In the genomic region with DNA sequence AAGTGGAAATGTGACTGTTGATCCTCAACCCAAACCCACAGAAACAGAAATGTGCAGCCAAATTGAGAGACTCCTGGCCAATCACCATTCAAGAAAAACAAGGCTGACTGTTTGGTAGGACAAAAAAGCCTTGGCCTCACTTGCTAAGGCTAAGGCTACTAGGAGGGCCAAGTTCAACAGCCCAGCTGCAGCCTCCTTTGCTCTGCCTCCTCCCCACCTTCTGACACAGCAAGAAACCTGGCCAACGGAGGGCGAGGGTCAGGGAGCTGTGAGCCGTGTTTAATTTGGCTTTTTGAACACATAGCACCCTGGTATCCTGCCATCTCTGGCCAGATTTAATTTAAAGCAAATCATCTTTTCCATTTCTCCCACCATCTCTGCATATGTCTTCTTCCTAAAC, we compare ENCODE assay signal across 23 cellular contexts.
"Had no signal": no experiment of that assay in that cellular context is flagged by ENCODE, and none has a peak within 500 bp of the region (broad histone marks: within the 10 kb centered on the region; RNA-seq: fewer than 3 reads in every experiment).

No MANE protein-coding gene starts in this region.

- H3K4me3 ChIP-seq: breast epithelium, esophagus muscularis mucosa, heart right ventricle, psoas muscle, suprapubic skin, transverse colon, uterus had no signal

- ATAC-seq: foreskin keratinocyte; naive thymus-derived CD8-positive, alpha-beta T cell; psoas muscle; stimulated activated naive B cell treated with anti-CD40 and anti-IgM and Interleukin-4, amounts not matched to agents 10 μg/mL and 1 μg/mL and 100 μg/mL, for 72 hours had no signal

- H3K27ac ChIP-seq: esophagus muscularis mucosa, foreskin keratinocyte, heart right ventricle, parathyroid adenoma, psoas muscle, suprapubic skin, transverse colon, uterus had no signal

- H3K9ac ChIP-seq: parathyroid adenoma had no signal

- H3K4me1 ChIP-seq: breast epithelium, parathyroid adenoma, psoas muscle, uterus had no signal

- H3K27me3 ChIP-seq: breast epithelium, esophagus muscularis mucosa, suprapubic skin, transverse colon, uterus had no signal

- DNase-seq: activated CD4-positive, alpha-beta memory T cell treated with anti-CD3 and anti-CD28 coated beads, Interleukin-2, amount 10 ng/mL, durations not matched to agents 7 days and 5 days; activated CD4-positive, alpha-beta T cell treated with anti-CD3 and anti-CD28 coated beads for 1 hour; activated CD4-positive, alpha-beta T cell treated with anti-CD3 and anti-CD28 coated beads, Interleukin-2, amount 10 ng/mL, durations not matched to agents 7 days and 5 days; activated gamma-delta T cell; activated naive CD4-positive, alpha-beta T cell treated with anti-CD3 and anti-CD28 coated beads, Interleukin-2, amount 10 ng/mL, durations not matched to agents 7 days and 5 days; activated T-cell treated with anti-CD3 and anti-CD28 coated beads, Interleukin-2, amount 50 U/mL, for 24 hours; amniotic stem cell; central memory CD4-positive, alpha-beta T cell; foreskin keratinocyte; heart right ventricle; naive thymus-derived CD8-positive, alpha-beta T cell; occipital lobe; psoas muscle; stimulated activated CD4-positive, alpha-beta T cell treated with anti-CD3 and anti-CD28 coated beads, Interleukin-15, amount 100 ng/mL, for 24 hours; stimulated activated CD4-positive, alpha-beta T cell treated with anti-CD3 and anti-CD28 coated beads, Interleukin-2, amount 100 ng/mL, for 24 hours; stimulated activated naive B cell treated with anti-CD40 and anti-IgM and Interleukin-4, amounts not matched to agents 10 μg/mL and 1 μg/mL and 100 μg/mL, for 72 hours; T-helper 9 cell; transverse colon; uterus had no signal

- H3K9me3 ChIP-seq: breast epithelium, esophagus muscularis mucosa, psoas muscle, suprapubic skin, transverse colon, uterus had no signal

- H3K36me3 ChIP-seq: breast epithelium, esophagus muscularis mucosa, heart right ventricle, suprapubic skin, transverse colon, uterus had no signal
